Comparison of ENCODE assay signal across 16 cellular contexts in genomic region chr4:111510535-111510934, GRCh38.
"Had no signal": no experiment of that assay in that cellular context is flagged by ENCODE, and none has a peak within 500 bp of the region (broad histone marks: within the 10 kb centered on the region; RNA-seq: fewer than 3 reads in every experiment).

No MANE protein-coding gene starts in this region.

- H3K27ac ChIP-seq: gastroesophageal sphincter, heart right ventricle, left ventricle myocardium inferior, spleen had no signal

- H3K4me1 ChIP-seq: gastroesophageal sphincter, heart right ventricle, left ventricle myocardium inferior, spleen had no signal

- H3K4me3 ChIP-seq: gastroesophageal sphincter, heart right ventricle, left ventricle myocardium inferior, mucosa of descending colon, spleen had no signal

- H3K36me3 ChIP-seq: gastroesophageal sphincter, heart right ventricle, left ventricle myocardium inferior, spleen had no signal

- DNase-seq: activated B cell treated with CpG ODN at 0.5 μM for 24 hours; activated CD4-positive, alpha-beta memory T cell treated with anti-CD3 and anti-CD28 coated beads for 36 hours; activated CD4-positive, alpha-beta T cell treated with anti-CD3 and anti-CD28 coated beads for 4 hours; activated gamma-delta T cell treated with Interleukin-2 at 50 U/mL for 16 hours; activated T-cell treated with anti-CD3 and anti-CD28 coated beads for 4 hours; effector memory CD4-positive, alpha-beta T cell; heart right ventricle; kidney glomerular epithelial cell; left ventricle myocardium inferior; mucosa of descending colon; naive B cell; spleen; stimulated activated CD4-positive, alpha-beta T cell treated with anti-CD3 and anti-CD28 coated beads, Interleukin-4, amount 100 ng/mL, for 4 hours had no signal

- H3K9me3 ChIP-seq: gastroesophageal sphincter, heart right ventricle, left ventricle myocardium inferior, mucosa of descending colon, spleen had no signal

- H3K27me3 ChIP-seq: gastroesophageal sphincter, heart right ventricle, spleen had no signal

- ATAC-seq: gastroesophageal sphincter; heart right ventricle; mucosa of descending colon; sciatic nerve; stimulated activated memory B cell treated with anti-CD40 and anti-IgM and Interleukin-4, amounts not matched to agents 10 μg/mL and 1 μg/mL and 100 μg/mL, for 72 hours had no signal
